14 cellular contexts compared by ENCODE assay signal in genomic region chr1:23196627-23197328, GRCh38. TPM values are rescaled to one million over a fixed set of nuclear protein-coding genes. Genes with fewer than 3 reads are reported as not detected.
DNase-seq lines count a peak whose midpoint lies in the region; ATAC-seq, FAIRE-seq and TF ChIP-seq lines count a peak whose summit lies in the region.
"Had no signal": no experiment of that assay in that cellular context is flagged by ENCODE, and none has a peak within 500 bp of the region (broad histone marks: within the 10 kb centered on the region; RNA-seq: fewer than 3 reads in every experiment).

No MANE protein-coding gene starts in this region.

- H3K9me3 ChIP-seq in pancreas (no peaks in the 10 kb centered on the region), Karpas-422 (ENCODE audit: low read length) (no peaks in the 10 kb centered on the region)
- H3K9me3 ChIP-seq: body of pancreas, tibial artery had no signal

- H3K9me2 ChIP-seq in Karpas-422 (replicated peaks; ENCODE audit: insufficient read depth, low read length), result no peaks in the 10 kb centered on the region

- H3K27me3 ChIP-seq in pancreas (no peaks in the 10 kb centered on the region), Karpas-422 (ENCODE audit: low read length) (no peaks in the 10 kb centered on the region)
- H3K27me3 ChIP-seq: body of pancreas had no signal

- H3K36me3 Mint-ChIP-seq in activated T-helper 17 cell treated with anti-CD3 and anti-CD28 coated beads, Interleukin-2, amount 50 U/mL, for 72 hours (ENCODE audit: low read depth), result no peaks in the 10 kb centered on the region
- H3K36me3 Mint-ChIP-seq: naive B cell had no signal

- H3K27me3 Mint-ChIP-seq in activated T-helper 17 cell treated with anti-CD3 and anti-CD28 coated beads, Interleukin-2, amount 50 U/mL, for 72 hours, result peaks cover 13% of the 10 kb centered on the region

- no peak for FAIRE-seq in pancreas (lab: Jason Lieb, UNC)

- DNase-seq in ELF-1 (ENCODE audit: low read depth, low spot score) (peak; percentile 92), RWPE1 (ENCODE audit: low spot score) (peak; percentile 94), pancreas (no peak), superior temporal gyrus (ENCODE audit: extremely low spot score) (no peak), Karpas-422 (no peak), cerebellum (ENCODE audit: low spot score) (no peak)
- DNase-seq: activated CD8-positive, alpha-beta T cell treated with anti-CD3 and anti-CD28 coated beads, Interleukin-2, amount 10 ng/mL, durations not matched to agents 7 days and 5 days; H7; naive B cell; NCI-H146; tibial artery had no signal

- H3K4me3 ChIP-seq in pancreas, result no peak overlapping the region
- no peak overlapping the region for H3K4me3 ChIP-seq in Karpas-422 (ENCODE audit: low read length)
- H3K4me3 ChIP-seq: body of pancreas, tibial artery had no signal

- H3K4me1 ChIP-seq in pancreas (no peaks in the 10 kb centered on the region), Karpas-422 (ENCODE audit: low read length) (no peaks in the 10 kb centered on the region)
- H3K4me1 ChIP-seq: body of pancreas had no signal

- ATAC-seq in esophagus mucosa, result peak; percentile 58
- ATAC-seq in pancreas, result peak in 3 of 4 donors; percentile 45 to 60 (median 57)
- ATAC-seq in activated T-helper 17 cell treated with anti-CD3 and anti-CD28 coated beads, Interleukin-2, amount 50 U/mL, for 72 hours (replicated peaks), result no peak
- ATAC-seq: activated CD8-positive, alpha-beta T cell treated with anti-CD3 and anti-CD28 coated beads, Interleukin-2, amount 10 ng/mL, durations not matched to agents 7 days and 5 days; body of pancreas had no signal

- H3K79me2 ChIP-seq in Karpas-422 (ENCODE audit: low read length), result no peaks in the 10 kb centered on the region

- WGBS in pancreas, 2 donors, result 44 to 47% methylated on average over 10 of the region's 10 CpGs

- H3K4me2 ChIP-seq in Karpas-422 (ENCODE audit: low read depth, low read length, poor library complexity, severe bottlenecking), result no peak overlapping the region

- POLR2A ChIA-PET in RWPE1 (lab: Yijun Ruan, JAX; ENCODE audit: low non-redundant PET), result no interaction called here

- H3K4me3 Mint-ChIP-seq in activated T-helper 17 cell treated with anti-CD3 and anti-CD28 coated beads, Interleukin-2, amount 50 U/mL, for 72 hours, result no peak overlapping the region
- H3K4me3 Mint-ChIP-seq: activated CD8-positive, alpha-beta T cell treated with anti-CD3 and anti-CD28 coated beads, Interleukin-2, amount 10 ng/mL, durations not matched to agents 7 days and 5 days; naive B cell had no signal

- peak overlapping the region; percentile 90 for H3K27ac ChIP-seq in RWPE1
- H3K27ac ChIP-seq in pancreas, result no peak overlapping the region
- no peak overlapping the region for H3K27ac ChIP-seq in Karpas-422 (ENCODE audit: low read length)
- H3K27ac ChIP-seq: body of pancreas, tibial artery had no signal

- H3K36me3 ChIP-seq in pancreas, result no peaks in the 10 kb centered on the region
- no peaks in the 10 kb centered on the region for H3K36me3 ChIP-seq in Karpas-422 (ENCODE audit: insufficient read depth, low read length)
- H3K36me3 ChIP-seq: tibial artery had no signal

- H3K9ac ChIP-seq in Karpas-422 (ENCODE audit: low read length), result no peak overlapping the region

- H2AFZ ChIP-seq in Karpas-422 (ENCODE audit: low read length), result no peak overlapping the region

- no peaks in the 10 kb centered on the region for H4K20me1 ChIP-seq in Karpas-422 (ENCODE audit: insufficient read depth, low read depth, low read length)

- H3K9me3 Mint-ChIP-seq in activated T-helper 17 cell treated with anti-CD3 and anti-CD28 coated beads, Interleukin-2, amount 50 U/mL, for 72 hours, result no peaks in the 10 kb centered on the region

- intact Hi-C loops in pancreas (cut with DNase I), result no loop called here

- no peak overlapping the region for H3K27ac Mint-ChIP-seq in activated T-helper 17 cell treated with anti-CD3 and anti-CD28 coated beads, Interleukin-2, amount 50 U/mL, for 72 hours
- H3K27ac Mint-ChIP-seq: activated CD8-positive, alpha-beta T cell treated with anti-CD3 and anti-CD28 coated beads, Interleukin-2, amount 10 ng/mL, durations not matched to agents 7 days and 5 days; naive B cell had no signal

- no peaks in the 10 kb centered on the region for H3K4me1 Mint-ChIP-seq in activated T-helper 17 cell treated with anti-CD3 and anti-CD28 coated beads, Interleukin-2, amount 50 U/mL, for 72 hours

- TF ChIP-seq CTCF in RWPE1 (conservative IDR thresholded peaks at IDR 0.05; ENCODE audit: low read depth) (no peak), pancreas (IDR thresholded peaks at IDR 0.05) (no peak)

- CTCF ChIA-PET in RWPE1 (lab: Yijun Ruan, JAX), result interaction anchor here (0.6 to 1.4 kb wide), 2 partner anchors 12 to 24 kb away, joined by 4 to 11 read pairs; no protein-coding TSS in a partner anchor

RNA-seq across cellular contexts. Expression of gene HTR1D, which starts 20.5 kb away (rescaled TPM):
- not detected for total RNA-seq in esophagus mucosa
- total RNA-seq in pancreas, result under 1 TPM in 4 of 6 donors, not detected in 2; 0.06 to 0.23 (median 0.20) TPM
- polyA plus RNA-seq in pancreas, result under 1 TPM; 0.14 to 0.15 TPM
- total RNA-seq in activated T-helper 17 cell treated with anti-CD3 and anti-CD28 coated beads, Interleukin-2, amount 50 U/mL, for 72 hours, result not detected
- not detected in 2 replicates for total RNA-seq in Karpas-422 (2014; rRNA removed; shearing (Covaris generic); ENCODE audit: low replicate concordance)
- not detected for total RNA-seq in cerebellum
- total RNA-seq: activated CD8-positive, alpha-beta T cell treated with anti-CD3 and anti-CD28 coated beads, Interleukin-2, amount 10 ng/mL, durations not matched to agents 7 days and 5 days; body of pancreas had no signal

RNA-seq across cellular contexts. Expression of gene LUZP1, which starts 28.1 kb away (rescaled TPM):
- total RNA-seq in esophagus mucosa, result 17.1 TPM
- 10 to 100 TPM in 2 of 6 donors, 1 to 10 TPM in 4; 5.2 to 15.2 (median 7.0) TPM for total RNA-seq in pancreas
- 1 to 10 TPM; 1.7 to 2.7 TPM for polyA plus RNA-seq in pancreas
- 10 to 100 TPM; 14.8 to 22.0 TPM for total RNA-seq in activated T-helper 17 cell treated with anti-CD3 and anti-CD28 coated beads, Interleukin-2, amount 50 U/mL, for 72 hours
- 1.5 and 1.6 TPM in 2 replicates for total RNA-seq in Karpas-422 (2014; rRNA removed; shearing (Covaris generic); ENCODE audit: low replicate concordance)
- 13.0 TPM for total RNA-seq in cerebellum

Comparison
In these comparisons a context has a peak if more than half of its experiments do, and no peak if none do; other contexts are left out.
1. DNase-seq: peak in ELF-1 (single experiment) and RWPE1 (single experiment); none in pancreas (0 of 6), superior temporal gyrus (single experiment), Karpas-422 (single experiment) and cerebellum (single experiment).